ENCODE assay signal across 8 cellular contexts in genomic region chr2:108688818-108689756, GRCh38. TPM values are rescaled to one million over a fixed set of nuclear protein-coding genes. Genes with fewer than 3 reads are reported as not detected.
DNase-seq lines count a peak whose midpoint lies in the region; ATAC-seq and TF ChIP-seq lines count a peak whose summit lies in the region.
"Not testable (repeated sequence)": the region's sequence is repeated elsewhere in the genome, so short reads cannot be mapped to it uniquely, and the experiment has no call there.

No MANE protein-coding gene starts in this region.

- ATAC-seq in esophagus mucosa (peak; percentile 32), left ventricle myocardium superior (peak; percentile 58), gastrocnemius medialis (peak; percentile 57 to 62)

- H3K27ac ChIP-seq in gastrocnemius medialis: peak overlapping the region in 2 of 4 donors; percentile 31 to 36

- intact Hi-C loops in left ventricle myocardium superior (cut with micrococcal nuclease); gastrocnemius medialis (cut with DNase I; ENCODE audit: low total_unique reads): not testable (repeated sequence)

- not testable (repeated sequence) for H3K4me1 ChIP-seq in gastrocnemius medialis

- H3K4me3 ChIP-seq in LNCaP clone FGC (ENCODE audit: low read depth, low read length); gastrocnemius medialis: not testable (repeated sequence)

- not testable (repeated sequence) for TF ChIP-seq CTCF in LNCaP clone FGC (IDR thresholded peaks at IDR 0.05; ENCODE audit: control insufficient read depth, extremely low read depth, insufficient read depth); gastrocnemius medialis (IDR thresholded peaks at IDR 0.05 in 4 of 5, conservative IDR thresholded peaks at IDR 0.05 in 1 of 5)

- not testable (repeated sequence) for H3K9me3 ChIP-seq in gastrocnemius medialis

- in situ Hi-C loops in gastrocnemius medialis (cut with MboI; ENCODE audit: low sequenced_read_pairs in 4 of 4): loop anchor here in 1 of 4 donors (25.0 kb wide), 1 partner anchor 98 kb away; the partner anchor contains the start of gene CCDC138

- DNase-seq in DMS53 (lab: John Stamatoyannopoulos, UW): peak; percentile 76
- peak; percentile 91 for DNase-seq in LNCaP clone FGC (ENCODE audit: low read depth)
- peak; percentile 72 for DNase-seq in NCI-H2081 treated with DMSO at 0.1 percent for 48 hours (lab: John Stamatoyannopoulos, UW)
- peak; percentile 73 for DNase-seq in NCI-H748 (lab: John Stamatoyannopoulos, UW; ENCODE audit: unreplicated experiment)
- peak; percentile 40 to 49 for DNase-seq in SHP77 (lab: John Stamatoyannopoulos, UW)
- DNase-seq in left ventricle myocardium superior: not testable (repeated sequence)
- DNase-seq in gastrocnemius medialis: peak in 1 of 2 donors; percentile 38

- peaks cover 0 to 13% of the 10 kb centered on the region in 2 donors for H3K36me3 ChIP-seq in gastrocnemius medialis

- H3K27me3 ChIP-seq in gastrocnemius medialis: not testable (repeated sequence)

- TF ChIP-seq POLR2A in gastrocnemius medialis (IDR thresholded peaks at IDR 0.05): not testable (repeated sequence)

RNA-seq across cellular contexts. Expression of gene RANBP2, which starts 30.2 kb away (rescaled TPM):
- 39.2 TPM for total RNA-seq in esophagus mucosa
- total RNA-seq in left ventricle myocardium superior: 48.3 TPM
- total RNA-seq in gastrocnemius medialis: 10 to 100 TPM; 66.6 to 82.0 (median 76.7) TPM
